9 cellular contexts compared by ENCODE assay signal in genomic region chr12:124452576-124453391, GRCh38.
DNase-seq lines count a peak whose midpoint lies in the region; ATAC-seq and TF ChIP-seq lines count a peak whose summit lies in the region.
"Had no signal": no experiment of that assay in that cellular context is flagged by ENCODE, and none has a peak within 500 bp of the region (broad histone marks: within the 10 kb centered on the region; RNA-seq: fewer than 3 reads in every experiment).

No MANE protein-coding gene starts in this region.

- CTCF ChIA-PET in activated CD8-positive, alpha-beta memory T cell treated with anti-CD3 and anti-CD28 coated beads, Interleukin-2, amount 10 ng/mL, durations not matched to agents 7 days and 5 days (lab: Charles Lee), result interaction anchor here (1.0 to 5.2 kb wide), 5 partner anchors 12 to 487 kb away, joined by 3 to 49 read pairs (median 3); no protein-coding TSS in a partner anchor

- no peaks in the 10 kb centered on the region for H3K9me3 Mint-ChIP-seq in activated CD8-positive, alpha-beta memory T cell treated with anti-CD3 and anti-CD28 coated beads, Interleukin-2, amount 10 ng/mL, durations not matched to agents 7 days and 5 days (ENCODE audit: low read depth)
- H3K9me3 Mint-ChIP-seq: nephron had no signal

- H3K4me1 Mint-ChIP-seq in activated CD8-positive, alpha-beta memory T cell treated with anti-CD3 and anti-CD28 coated beads, Interleukin-2, amount 10 ng/mL, durations not matched to agents 7 days and 5 days, result peaks cover 64% of the 10 kb centered on the region

- H3K27me3 ChIP-seq in WERI-Rb-1 (ENCODE audit: insufficient read depth, low read depth, severe bottlenecking) (no peaks in the 10 kb centered on the region), layer of hippocampus (ENCODE audit: control insufficient read depth, insufficient read depth, low read length) (no peaks in the 10 kb centered on the region)

- H3K27me3 Mint-ChIP-seq in activated CD8-positive, alpha-beta memory T cell treated with anti-CD3 and anti-CD28 coated beads, Interleukin-2, amount 10 ng/mL, durations not matched to agents 7 days and 5 days, result peaks cover 4% of the 10 kb centered on the region

- DNase-seq in activated CD8-positive, alpha-beta memory T cell treated with anti-CD3 and anti-CD28 coated beads, Interleukin-2, amount 10 ng/mL, durations not matched to agents 7 days and 5 days, result no peak
- DNase-seq in activated CD8-positive, alpha-beta memory T cell treated with anti-CD3 and anti-CD28 coated beads, Interleukin-2, amount 50 U/mL, for 4 hours, result no peak
- DNase-seq in WERI-Rb-1 (no peak), T-helper 9 cell (no peak), NCI-H748 (lab: John Stamatoyannopoulos, UW; ENCODE audit: unreplicated experiment) (no peak)
- DNase-seq in effector CD4-positive, alpha-beta T cell, result no peak

- H3K4me3 Mint-ChIP-seq in activated CD8-positive, alpha-beta memory T cell treated with anti-CD3 and anti-CD28 coated beads, Interleukin-2, amount 10 ng/mL, durations not matched to agents 7 days and 5 days, result peak overlapping the region; percentile 35
- H3K4me3 Mint-ChIP-seq: nephron had no signal

- H3K27ac ChIP-seq in WERI-Rb-1 (0 out of 2 replicates have a peak overlapping the region, but pooled peaks have one; percentile 12), layer of hippocampus (ENCODE audit: low read depth, low read length) (peak overlapping the region; percentile 35), temporal lobe (ENCODE audit: low read depth, low read length) (peak overlapping the region; percentile 85)

- H3K9me3 ChIP-seq in WERI-Rb-1 (ENCODE audit: severe bottlenecking), result no peaks in the 10 kb centered on the region

- peaks cover 81% of the 10 kb centered on the region for H3K36me3 ChIP-seq in WERI-Rb-1

- no peak for TF ChIP-seq CTCF in WERI-Rb-1 (IDR thresholded peaks at IDR 0.05; ENCODE audit: low read depth, low read length)

- H3K27ac Mint-ChIP-seq in activated CD8-positive, alpha-beta memory T cell treated with anti-CD3 and anti-CD28 coated beads, Interleukin-2, amount 10 ng/mL, durations not matched to agents 7 days and 5 days, result peak overlapping the region; percentile 84
- H3K27ac Mint-ChIP-seq: nephron had no signal

- peaks cover 4% of the 10 kb centered on the region for H3K36me3 Mint-ChIP-seq in activated CD8-positive, alpha-beta memory T cell treated with anti-CD3 and anti-CD28 coated beads, Interleukin-2, amount 10 ng/mL, durations not matched to agents 7 days and 5 days

- no peak overlapping the region for H3K4me3 ChIP-seq in WERI-Rb-1 (ENCODE audit: low read depth, low read length)

- ATAC-seq in activated CD8-positive, alpha-beta memory T cell treated with anti-CD3 and anti-CD28 coated beads, Interleukin-2, amount 10 ng/mL, durations not matched to agents 7 days and 5 days, result peak; percentile 0

Comparison
In these comparisons a context has a peak if more than half of its experiments do, and no peak if none do; other contexts are left out.
1. H3K27ac ChIP-seq: peak in every context shown above with its lines; median percentile 85 in temporal lobe; 35 in layer of hippocampus; 12 in WERI-Rb-1.